Comparison of ENCODE assay signal across 1 cellular context in the genomic region with DNA sequence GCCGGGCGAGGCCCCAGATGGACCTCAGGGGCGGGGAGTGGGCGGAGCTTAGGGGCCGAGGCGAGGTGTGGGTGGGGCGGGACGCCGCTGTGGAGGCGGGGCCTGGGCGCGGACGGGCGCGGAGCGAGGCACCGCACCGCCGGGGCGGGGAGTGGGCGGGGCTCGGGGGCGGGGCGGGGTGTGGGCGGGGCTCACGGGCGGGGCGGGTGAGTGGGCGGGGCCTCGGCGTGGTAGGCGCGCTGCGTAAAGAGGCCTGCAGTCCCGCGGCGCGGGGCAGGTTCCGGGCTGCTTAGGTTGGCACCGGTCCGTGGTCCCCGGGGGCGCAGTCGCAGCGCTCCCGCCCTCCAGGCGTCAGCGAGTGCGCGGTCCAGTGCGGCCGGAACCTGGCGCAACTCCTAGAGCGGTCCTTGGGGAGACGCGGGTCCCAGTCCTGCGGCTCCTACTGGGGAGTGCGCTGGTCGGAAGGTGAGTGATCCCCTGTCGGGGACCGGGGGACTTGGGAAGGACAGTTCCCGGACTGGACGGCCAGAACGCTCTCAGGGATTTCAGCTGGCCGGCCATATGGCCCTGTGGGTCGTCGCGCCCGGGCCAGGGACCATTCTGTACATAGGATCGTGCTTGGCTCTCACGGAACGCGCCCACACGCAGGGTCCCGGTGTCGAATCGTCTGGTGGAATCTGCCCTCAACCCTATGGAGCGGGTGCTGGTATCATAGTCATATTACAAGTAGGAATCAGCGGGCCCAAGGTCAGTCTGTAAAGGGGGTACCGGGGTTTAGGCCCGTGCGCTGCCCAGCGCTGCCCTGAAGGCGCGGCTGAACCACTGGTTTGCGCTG.
A peak's percentile ranks its signal among the peaks of the same experiment; 100 is the strongest.
TF ChIP-seq lines count a peak whose summit lies in the region.

A gene with protein sequence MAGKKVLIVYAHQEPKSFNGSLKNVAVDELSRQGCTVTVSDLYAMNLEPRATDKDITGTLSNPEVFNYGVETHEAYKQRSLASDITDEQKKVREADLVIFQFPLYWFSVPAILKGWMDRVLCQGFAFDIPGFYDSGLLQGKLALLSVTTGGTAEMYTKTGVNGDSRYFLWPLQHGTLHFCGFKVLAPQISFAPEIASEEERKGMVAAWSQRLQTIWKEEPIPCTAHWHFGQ (plus strand): TSS at position 274 of the 835 bp plus-strand sequence. CDS start 6,659 bp downstream, outside the sequence.

TF ChIP-seq in HCT116, 20 proteins besides CTCF, POLR2A, EP300 and RAD21 (continued from another document):
- TF ChIP-seq, protein P1, sequence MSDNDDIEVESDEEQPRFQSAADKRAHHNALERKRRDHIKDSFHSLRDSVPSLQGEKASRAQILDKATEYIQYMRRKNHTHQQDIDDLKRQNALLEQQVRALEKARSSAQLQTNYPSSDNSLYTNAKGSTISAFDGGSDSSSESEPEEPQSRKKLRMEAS (IDR thresholded peaks at IDR 0.05) = peak; percentile 79
- TF ChIP-seq, protein P2, sequence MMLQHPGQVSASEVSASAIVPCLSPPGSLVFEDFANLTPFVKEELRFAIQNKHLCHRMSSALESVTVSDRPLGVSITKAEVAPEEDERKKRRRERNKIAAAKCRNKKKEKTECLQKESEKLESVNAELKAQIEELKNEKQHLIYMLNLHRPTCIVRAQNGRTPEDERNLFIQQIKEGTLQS (IDR thresholded peaks at IDR 0.05) = no peak
- no peak for TF ChIP-seq EZH2phosphoT487 (IDR thresholded peaks at IDR 0.05; ENCODE audit: borderline replicate concordance)
- TF ChIP-seq, protein P3, sequence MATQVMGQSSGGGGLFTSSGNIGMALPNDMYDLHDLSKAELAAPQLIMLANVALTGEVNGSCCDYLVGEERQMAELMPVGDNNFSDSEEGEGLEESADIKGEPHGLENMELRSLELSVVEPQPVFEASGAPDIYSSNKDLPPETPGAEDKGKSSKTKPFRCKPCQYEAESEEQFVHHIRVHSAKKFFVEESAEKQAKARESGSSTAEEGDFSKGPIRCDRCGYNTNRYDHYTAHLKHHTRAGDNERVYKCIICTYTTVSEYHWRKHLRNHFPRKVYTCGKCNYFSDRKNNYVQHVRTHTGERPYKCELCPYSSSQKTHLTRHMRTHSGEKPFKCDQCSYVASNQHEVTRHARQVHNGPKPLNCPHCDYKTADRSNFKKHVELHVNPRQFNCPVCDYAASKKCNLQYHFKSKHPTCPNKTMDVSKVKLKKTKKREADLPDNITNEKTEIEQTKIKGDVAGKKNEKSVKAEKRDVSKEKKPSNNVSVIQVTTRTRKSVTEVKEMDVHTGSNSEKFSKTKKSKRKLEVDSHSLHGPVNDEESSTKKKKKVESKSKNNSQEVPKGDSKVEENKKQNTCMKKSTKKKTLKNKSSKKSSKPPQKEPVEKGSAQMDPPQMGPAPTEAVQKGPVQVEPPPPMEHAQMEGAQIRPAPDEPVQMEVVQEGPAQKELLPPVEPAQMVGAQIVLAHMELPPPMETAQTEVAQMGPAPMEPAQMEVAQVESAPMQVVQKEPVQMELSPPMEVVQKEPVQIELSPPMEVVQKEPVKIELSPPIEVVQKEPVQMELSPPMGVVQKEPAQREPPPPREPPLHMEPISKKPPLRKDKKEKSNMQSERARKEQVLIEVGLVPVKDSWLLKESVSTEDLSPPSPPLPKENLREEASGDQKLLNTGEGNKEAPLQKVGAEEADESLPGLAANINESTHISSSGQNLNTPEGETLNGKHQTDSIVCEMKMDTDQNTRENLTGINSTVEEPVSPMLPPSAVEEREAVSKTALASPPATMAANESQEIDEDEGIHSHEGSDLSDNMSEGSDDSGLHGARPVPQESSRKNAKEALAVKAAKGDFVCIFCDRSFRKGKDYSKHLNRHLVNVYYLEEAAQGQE (IDR thresholded peaks at IDR 0.05; ENCODE audit: low read depth) = no peak
- TF ChIP-seq YY1 (IDR thresholded peaks at IDR 0.05; ENCODE audit: extremely low read depth, insufficient replicate concordance, low read depth, low read length) = no peak
- peak; percentile 68; the same call in 1 of the 2 replicates for TF ChIP-seq EGR1 (IDR thresholded peaks at IDR 0.05; ENCODE audit: low read depth)
- peak; percentile 58 for TF ChIP-seq ZFX (IDR thresholded peaks at IDR 0.05)
- TF ChIP-seq ZNF274 (IDR thresholded peaks at IDR 0.05; ENCODE audit: low read depth, low read length) = no peak
- TF ChIP-seq POLR2AphosphoS5 (IDR thresholded peaks at IDR 0.05; ENCODE audit: low read depth, low read length) = peak; percentile 99
